Comparison of ENCODE assay signal across 9 cellular contexts in genomic region chr14:38989917-38990546, GRCh38.
DNase-seq lines count a peak whose midpoint lies in the region; ATAC-seq and TF ChIP-seq lines count a peak whose summit lies in the region.
"Had no signal": no experiment of that assay in that cellular context is flagged by ENCODE, and none has a peak within 500 bp of the region (broad histone marks: within the 10 kb centered on the region; RNA-seq: fewer than 3 reads in every experiment).

No MANE protein-coding gene starts in this region.

- TF ChIP-seq CTCF in activated B cell treated with CpG ODN at 0.5 μM for 24 hours (IDR thresholded peaks at IDR 0.05), result no peak

- peaks cover 12% of the 10 kb centered on the region for H3K4me1 Mint-ChIP-seq in activated B cell treated with CpG ODN at 0.5 μM for 24 hours

- no peaks in the 10 kb centered on the region for H3K36me3 Mint-ChIP-seq in activated B cell treated with CpG ODN at 0.5 μM for 24 hours (ENCODE audit: low read depth)

- H3K27me3 Mint-ChIP-seq in activated B cell treated with CpG ODN at 0.5 μM for 24 hours, result no peaks in the 10 kb centered on the region

- H3K9me3 Mint-ChIP-seq in activated B cell treated with CpG ODN at 0.5 μM for 24 hours, result no peaks in the 10 kb centered on the region

- H3K27ac Mint-ChIP-seq in activated B cell treated with CpG ODN at 0.5 μM for 24 hours, result no peak overlapping the region

- ATAC-seq in GM19452 (IDR thresholded peaks at IDR 0.05; ENCODE audit: unreplicated experiment) (peak; percentile 98), HG03135 (IDR thresholded peaks at IDR 0.05; ENCODE audit: unreplicated experiment) (peak; percentile 88), activated B cell treated with CpG ODN at 0.5 μM for 24 hours (ENCODE audit: low read depth) (no peak), left colon (no peak)

- CTCF ChIA-PET in activated B cell treated with CpG ODN at 0.5 μM for 24 hours (lab: Charles Lee), result interaction anchor here (0.8 kb wide), 1 partner anchor 26 kb away, joined by 3 read pairs; no protein-coding TSS in a partner anchor

- POLR2A ChIA-PET in activated B cell treated with CpG ODN at 0.5 μM for 24 hours (lab: Charles Lee), result no interaction called here

- H3K4me3 ChIP-seq in GM08714 (ENCODE audit: low read length), result peak overlapping the region; percentile 51; the same call in 1 of the 2 replicates

- DNase-seq in activated B cell treated with CpG ODN at 0.5 μM for 24 hours (no peak), left colon (no peak), NCI-H146 (lab: John Stamatoyannopoulos, UW) (no peak), DMS153 (lab: John Stamatoyannopoulos, UW) (no peak), GDM1 (lab: John Stamatoyannopoulos, UW) (no peak)
- DNase-seq: NCI-H446 treated with DMSO at 0.1 percent for 48 hours had no signal

- intact Hi-C loops in activated B cell treated with CpG ODN at 0.5 μM for 24 hours (cut with micrococcal nuclease), result no loop called here
- intact Hi-C loops in left colon (cut with DNase I, micrococcal nuclease), result no loop called here

- H3K4me3 Mint-ChIP-seq in activated B cell treated with CpG ODN at 0.5 μM for 24 hours, result peak overlapping the region; percentile 50

Comparison
In these comparisons a context has a peak if more than half of its experiments do, and no peak if none do; other contexts are left out.
1. ATAC-seq: peak in GM19452 (single experiment) and HG03135 (single experiment); none in activated B cell treated with CpG ODN at 0.5 μM for 24 hours (single experiment) and left colon (single experiment).